In the genomic region with DNA sequence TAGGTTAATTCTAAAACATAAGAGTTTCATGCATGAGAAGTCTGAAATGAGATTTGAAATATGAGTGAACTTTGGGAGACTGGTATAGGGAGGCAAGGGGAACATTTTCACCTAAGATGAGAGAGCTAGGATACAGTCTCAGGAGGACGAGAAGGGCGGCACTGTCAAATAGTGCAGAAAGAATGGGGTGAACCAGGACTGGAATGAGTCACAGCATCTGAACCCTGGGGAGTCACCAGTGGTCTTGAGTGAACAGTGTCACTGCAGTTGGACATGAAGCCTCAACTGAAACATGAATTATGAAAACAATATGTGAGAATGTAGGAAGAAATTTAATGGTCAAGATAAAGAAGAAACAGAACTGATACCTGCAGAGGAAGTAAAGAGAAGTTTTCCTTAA, we compare ENCODE assay signal across 21 cellular contexts. TPM values are rescaled to one million over a fixed set of nuclear protein-coding genes. Genes with fewer than 3 reads are reported as not detected.
DNase-seq lines count a peak whose midpoint lies in the region; ATAC-seq lines count a peak whose summit lies in the region.
"Had no signal": no experiment of that assay in that cellular context is flagged by ENCODE, and none has a peak within 500 bp of the region (broad histone marks: within the 10 kb centered on the region; RNA-seq: fewer than 3 reads in every experiment).

No MANE protein-coding gene starts in this region.

- intact Hi-C loops in left cardiac atrium (cut with DNase I): no loop called here

- ATAC-seq in GM18861 (IDR thresholded peaks at IDR 0.05; ENCODE audit: unreplicated experiment) (peak; percentile 85), GM21381 (IDR thresholded peaks at IDR 0.05; ENCODE audit: unreplicated experiment) (peak; percentile 82), HG02884 (IDR thresholded peaks at IDR 0.05; ENCODE audit: unreplicated experiment) (peak; percentile 84), HG03460 (IDR thresholded peaks at IDR 0.05; ENCODE audit: unreplicated experiment) (peak; percentile 49), left cardiac atrium (no peak)
- ATAC-seq: activated T-cell treated with anti-CD3 and anti-CD28 coated beads, Interleukin-2, amount 50 U/mL, for 72 hours; left colon had no signal

- DNase-seq in left cardiac atrium (no peak), DMS114 treated with DMSO at 0.1 percent for 48 hours (lab: John Stamatoyannopoulos, UW; ENCODE audit: unreplicated experiment) (no peak), NCI-H1105 (lab: John Stamatoyannopoulos, UW) (no peak), SKM-1 (lab: John Stamatoyannopoulos, UW; ENCODE audit: unreplicated experiment) (no peak)
- DNase-seq: activated T-cell treated with anti-CD3 and anti-CD28 coated beads, Interleukin-2, amount 50 U/mL, for 72 hours; effector memory CD4-positive, alpha-beta T cell; H9; hippocampal formation; left colon; NCI-H146; NCI-H524; OCI-M1; ovary; SJCRH30; stimulated activated naive CD4-positive, alpha-beta T cell treated with Interleukin-2 at 50 U/mL for 16 hours had no signal

RNA-seq across cellular contexts. Expression of a gene that starts 33.8 kb away (rescaled TPM):
- total RNA-seq in left cardiac atrium: 10 to 100 TPM; 19.8 to 25.2 TPM
- total RNA-seq: activated T-cell treated with anti-CD3 and anti-CD28 coated beads, Interleukin-2, amount 50 U/mL, for 72 hours had no signal

RNA-seq across cellular contexts. Expression of a gene that starts 48.9 kb away (rescaled TPM):
- 10 to 100 TPM; 17.0 to 17.1 TPM for total RNA-seq in left cardiac atrium

RNA-seq across cellular contexts. Expression of a gene that starts 48.9 kb away (rescaled TPM):
- total RNA-seq in left cardiac atrium: not detected
- total RNA-seq: activated T-cell treated with anti-CD3 and anti-CD28 coated beads, Interleukin-2, amount 50 U/mL, for 72 hours; cardiac septum; left colon; skeletal muscle tissue had no signal

Comparison
In these comparisons a context has a peak if more than half of its experiments do, and no peak if none do; other contexts are left out.
1. ATAC-seq: peak in GM18861 (single experiment), GM21381 (single experiment), HG02884 (single experiment) and HG03460 (single experiment); none in left cardiac atrium (0 of 2).